Comparison of ENCODE assay signal across 33 cellular contexts in the genomic region with DNA sequence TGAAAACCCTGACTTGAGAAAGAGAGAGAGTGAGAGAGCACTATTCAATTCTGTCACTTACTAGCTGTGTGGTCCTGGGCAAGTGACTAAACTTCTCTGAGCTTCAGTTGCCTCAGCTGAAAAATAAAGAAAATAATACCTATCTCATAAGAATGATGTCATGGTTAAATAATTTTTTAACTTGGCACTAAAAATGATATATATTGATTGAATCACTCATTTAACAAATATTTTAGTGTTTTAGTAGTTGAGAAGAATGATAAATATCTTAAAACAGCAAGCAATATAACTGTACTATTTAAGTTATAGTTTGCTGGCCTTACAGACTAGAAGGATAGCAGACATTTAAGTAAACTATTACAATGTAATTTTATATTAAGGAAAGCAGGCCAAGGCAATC.
DNase-seq lines count a peak whose midpoint lies in the region; ATAC-seq, FAIRE-seq and TF ChIP-seq lines count a peak whose summit lies in the region.
"Had no signal": no experiment of that assay in that cellular context is flagged by ENCODE, and none has a peak within 500 bp of the region (broad histone marks: within the 10 kb centered on the region; RNA-seq: fewer than 3 reads in every experiment).

No MANE protein-coding gene starts in this region.

- peaks cover 16% of the 10 kb centered on the region for H3F3A ChIP-seq in SK-N-SH (replicated peaks; ENCODE audit: insufficient read depth)

- no peaks in the 10 kb centered on the region for H3K4me1 ChIP-seq in HepG2 (ENCODE audit: insufficient read depth, low read length)
- no peaks in the 10 kb centered on the region for H3K4me1 ChIP-seq in right lobe of liver
- peaks cover 7 to 22% of the 10 kb centered on the region in 2 experiments; a peak in 3 of 4 replicates for H3K4me1 ChIP-seq in SK-N-SH (ENCODE audit: control insufficient read depth in 1 of 2, insufficient read depth in 2 of 2, low read depth in 1 of 2, low read length in 1 of 2)
- H3K4me1 ChIP-seq: A549, Caco-2 had no signal

- no peak for ATAC-seq in HepG2
- ATAC-seq in right lobe of liver, result no peak
- peak; percentile 68; the same call in 2 of the 3 replicates for ATAC-seq in SK-N-SH treated with all-trans-retinoic acid at 6 μM for 48 hours
- ATAC-seq: A549; CD8-positive, alpha-beta T cell had no signal

- CTCF ChIA-PET in HepG2 (lab: Yijun Ruan, JAX; ENCODE audit: low intra/inter-chr PET ratio, low total read pairs) (no interaction called here), SK-N-SH (lab: Yijun Ruan, JAX) (interaction anchor here (0.8 to 1.5 kb wide), 3 partner anchors 47 to 372 kb away, joined by 3 to 5 read pairs (median 3); no protein-coding TSS in a partner anchor)

- H3K36me3 ChIP-seq in HepG2 (replicated peaks in 1 of 2; ENCODE audit: control insufficient read depth in 1 of 2, insufficient read depth in 2 of 2, low read length in 2 of 2) (no peaks in the 10 kb centered on the region), right lobe of liver (no peaks in the 10 kb centered on the region), SK-N-SH (replicated peaks in 1 of 2; ENCODE audit: control insufficient read depth in 1 of 2, insufficient read depth in 2 of 2, low read length in 1 of 2) (no peaks in the 10 kb centered on the region)
- H3K36me3 ChIP-seq: BE2C; BLaER1; BLaER1 treated with 17β-estradiol and CSF1 and Interleukin-3, amounts not matched to agents 10 nM and 100 nM had no signal

- no peak for FAIRE-seq in HepG2 (lab: Jason Lieb, UNC)
- FAIRE-seq: A204.1, A549, D721Med had no signal

- H3K9ac ChIP-seq in HepG2 (ENCODE audit: insufficient read depth, low read depth, low read length), result no peak overlapping the region
- no peak overlapping the region for H3K9ac ChIP-seq in SK-N-SH
- H3K9ac ChIP-seq: BLaER1; BLaER1 treated with 17β-estradiol and CSF1 and Interleukin-3, amounts not matched to agents 10 nM and 100 nM had no signal

- POLR2A ChIA-PET in HepG2 (lab: Yijun Ruan, JAX), result no interaction called here
- POLR2A ChIA-PET in SK-N-SH (lab: Yijun Ruan, JAX), result no interaction called here

- H3K9me3 ChIP-seq in HepG2 (ENCODE audit: low read length), result no peaks in the 10 kb centered on the region
- H3K9me3 ChIP-seq in right lobe of liver, result peaks cover 0 to 3% (median 0%) of the 10 kb centered on the region in 4 donors
- H3K9me3 ChIP-seq in SK-N-SH, result no peaks in the 10 kb centered on the region
- H3K9me3 ChIP-seq: A549, BE2C, Caco-2 had no signal

- in situ Hi-C loops in HepG2 (cut with HindIII; ENCODE audit: extremely low pct_ligation_motif_present, low pct_unique_long_range_greater_than_20kb), result no loop called here

- no peak for DNase-seq in HepG2 (ENCODE audit: low spot score)
- DNase-seq in right lobe of liver, result no peak
- DNase-seq in SK-N-SH, result no peak
- no peak for DNase-seq in NOMO-1 treated with dmso at 0.1 percent for 144 hours (lab: John Stamatoyannopoulos, UW; ENCODE audit: unreplicated experiment)
- no peak for DNase-seq in GOT3 (lab: John Stamatoyannopoulos, UW)
- DNase-seq: 8988T; ACHN; AML-193; BE2C; C1 segment of cervical spinal cord; Caco-2; Calu3; CD4-positive, alpha-beta memory T cell; CD4-positive, alpha-beta T cell; CD4-positive, CD25-positive, alpha-beta regulatory T cell; CD8-positive, alpha-beta memory T cell; CD8-positive, alpha-beta T cell; COR-L47; DMS 273 treated with DMSO at 0.1 percent for 48 hours; DMS153; DMS53; DMS79; DMS79 treated with DMSO at 0.1 percent for 48 hours; DND-41; EL had no signal

- TF ChIP-seq RAD21 in HepG2 (CRISPR knock-in tag; IDR thresholded peaks at IDR 0.05), result no peak
- TF ChIP-seq RAD21 in SK-N-SH (IDR thresholded peaks at IDR 0.05; ENCODE audit: low read length), result no peak

- H3K27me3 ChIP-seq in HepG2 (ENCODE audit: control insufficient read depth in 1 of 2, insufficient read depth in 2 of 2, low read length in 2 of 2) (no peaks in the 10 kb centered on the region), right lobe of liver (no peaks in the 10 kb centered on the region), SK-N-SH (ENCODE audit: insufficient read depth) (no peaks in the 10 kb centered on the region)
- H3K27me3 ChIP-seq: BE2C; BLaER1; BLaER1 treated with 17β-estradiol and CSF1 and Interleukin-3, amounts not matched to agents 10 nM and 100 nM had no signal

- no peaks in the 10 kb centered on the region for H3K9me2 ChIP-seq in SK-N-SH

- TF ChIP-seq CTCF in HepG2 (CRISPR knock-in tag; IDR thresholded peaks at IDR 0.05) (no peak), right lobe of liver (IDR thresholded peaks at IDR 0.05) (no peak), SK-N-SH (IDR thresholded peaks at IDR 0.05) (no peak)

- no TSS peak for BruUV-seq in HepG2 (replicated peaks; lab: Mats Ljungman, UMichigan)

- TF ChIP-seq EP300 in HepG2 (IDR thresholded peaks at IDR 0.05; ENCODE audit: low read depth in 2 of 2, low read length in 2 of 2) (no peak), HepG2 (CRISPR knock-in tag; IDR thresholded peaks at IDR 0.05; ENCODE audit: borderline replicate concordance) (no peak), SK-N-SH (IDR thresholded peaks at IDR 0.05; ENCODE audit: borderline replicate concordance in 1 of 2, low read depth in 1 of 2, low read length in 1 of 2) (no peak)

- H4K20me1 ChIP-seq in HepG2 (ENCODE audit: insufficient read depth, low read length) (no peaks in the 10 kb centered on the region), SK-N-SH (ENCODE audit: insufficient read depth) (no peaks in the 10 kb centered on the region)
- H4K20me1 ChIP-seq: BLaER1; BLaER1 treated with 17β-estradiol and CSF1 and Interleukin-3, amounts not matched to agents 10 nM and 100 nM had no signal

- intact Hi-C loops in HepG2 (cut with micrococcal nuclease; ENCODE audit: unreplicated experiment), result loop anchor here (10.0 kb wide), 2 partner anchors 375 to 1035 kb away; no protein-coding TSS in a partner anchor
- intact Hi-C loops in right lobe of liver (cut with DNase I), result loop anchor here in 1 of 2 donors (10.0 kb wide), 1 partner anchor 275 kb away; no protein-coding TSS in a partner anchor

- TF ChIP-seq POLR2A in HepG2 (IDR thresholded peaks at IDR 0.05; ENCODE audit: insufficient read depth in 1 of 2, low read depth in 2 of 2, low read length in 2 of 2) (no peak), right lobe of liver (IDR thresholded peaks at IDR 0.05) (no peak)

- H2AFZ ChIP-seq in HepG2 (ENCODE audit: low read length), result no peak overlapping the region
- no peak overlapping the region for H2AFZ ChIP-seq in SK-N-SH (ENCODE audit: low read depth)

- H3K4me2 ChIP-seq in HepG2 (ENCODE audit: low read depth, low read length) (no peak overlapping the region), SK-N-SH (no peak overlapping the region)
- H3K4me2 ChIP-seq: A549, BLaER1 had no signal

- H3K79me2 ChIP-seq in HepG2 (ENCODE audit: insufficient read depth, low read length), result no peaks in the 10 kb centered on the region
- no peaks in the 10 kb centered on the region for H3K79me2 ChIP-seq in SK-N-SH (ENCODE audit: insufficient read depth)

- H3K4me3 ChIP-seq in HepG2 (replicated peaks in 1 of 3; ENCODE audit: insufficient read depth in 1 of 3, low read depth in 2 of 3, low read length in 3 of 3) (no peak overlapping the region), right lobe of liver (no peak overlapping the region), SK-N-SH (ENCODE audit: low read depth in 2 of 2, low read length in 1 of 2) (no peak overlapping the region)
- H3K4me3 ChIP-seq: A549; BLaER1; BLaER1 treated with 17β-estradiol and CSF1 and Interleukin-3, amounts not matched to agents 10 nM and 100 nM had no signal

- H3K27ac ChIP-seq in HepG2 (ENCODE audit: extremely low read length, insufficient read depth, low read length) (no peak overlapping the region), right lobe of liver (no peak overlapping the region), SK-N-SH (ENCODE audit: low read depth in 2 of 2, low read length in 1 of 2) (peak overlapping the region in 1 of 2 experiments; percentile 61; a peak in 3 of 4 replicates)
- H3K27ac ChIP-seq: 22Rv1; A549; BLaER1 treated with 17β-estradiol and CSF1 and Interleukin-3, amounts not matched to agents 10 nM and 100 nM; C4-2B had no signal

TF ChIP-seq in HepG2, 621 proteins besides CTCF, POLR2A, EP300 and RAD21:
- TF ChIP-seq ATF7 (IDR thresholded peaks at IDR 0.05) (peak; percentile 81), ATF7 (CRISPR knock-in tag; IDR thresholded peaks at IDR 0.05) (no peak), ZNF75D (CRISPR knock-in tag; IDR thresholded peaks at IDR 0.05; ENCODE audit: borderline replicate concordance) (no peak)

TF ChIP-seq in SK-N-SH, 30 proteins besides CTCF, POLR2A, EP300 and RAD21:
- peak; percentile 36; the same call in 1 of the 2 replicates for TF ChIP-seq TCF12 (IDR thresholded peaks at IDR 0.05)
- peak; percentile 24; the same call in 1 of the 2 replicates for TF ChIP-seq NFIC (IDR thresholded peaks at IDR 0.05; ENCODE audit: borderline replicate concordance)
- TF ChIP-seq RXRA (IDR thresholded peaks at IDR 0.05; ENCODE audit: borderline replicate concordance, low read depth), result no peak
TF ChIP-seq in SK-N-SH: peak in this region for 2.

TF ChIP-seq in SK-N-SH treated with all-trans-retinoic acid at 6 μM for 48 hours, 23 proteins besides CTCF, POLR2A, EP300 and RAD21:
- peak; percentile 77 for TF ChIP-seq ISL1 (CRISPR knock-in tag; IDR thresholded peaks at IDR 0.05)
- TF ChIP-seq ZC3H10 (CRISPR knock-in tag; IDR thresholded peaks at IDR 0.05), result no peak
